Comparison of ENCODE assay signal across 19 cellular contexts in genomic region chr15:81268881-81269601, GRCh38. TPM values are rescaled to one million over a fixed set of nuclear protein-coding genes. Genes with fewer than 3 reads are reported as not detected.
DNase-seq lines count a peak whose midpoint lies in the region; ATAC-seq and TF ChIP-seq lines count a peak whose summit lies in the region.
"Had no signal": no experiment of that assay in that cellular context is flagged by ENCODE, and none has a peak within 500 bp of the region (broad histone marks: within the 10 kb centered on the region; RNA-seq: fewer than 3 reads in every experiment).

No MANE protein-coding gene starts in this region.

- ATAC-seq in GM23338 (no peak), GM19397 (IDR thresholded peaks at IDR 0.05; ENCODE audit: unreplicated experiment) (no peak)
- ATAC-seq in effector memory CD8-positive, alpha-beta T cell (replicated peaks): no peak
- ATAC-seq: heart left ventricle, right lobe of liver, WTC11 had no signal

- peak overlapping the region in 6 of 11 experiments; percentile 12 to 34 (median 33); a peak in 10 of 22 replicates for H3K27ac ChIP-seq in BLaER1 treated with 17β-estradiol and CSF1 and Interleukin-3, amounts not matched to agents 10 nM and 100 nM
- H3K27ac ChIP-seq in GM23338 (ENCODE audit: low read depth): no peak overlapping the region
- H3K27ac ChIP-seq: heart left ventricle, ovary, right lobe of liver, stomach, upper lobe of left lung had no signal

- H3K4me3 ChIP-seq in BLaER1 treated with 17β-estradiol and CSF1 and Interleukin-3, amounts not matched to agents 10 nM and 100 nM: no peak overlapping the region
- no peak overlapping the region for H3K4me3 ChIP-seq in GM23338
- H3K4me3 ChIP-seq: heart left ventricle, lung, ovary, right lobe of liver, stomach, upper lobe of left lung had no signal

- H3K79me2 ChIP-seq in GM23338 (replicated peaks; ENCODE audit: insufficient read depth): no peaks in the 10 kb centered on the region

- no peaks in the 10 kb centered on the region for H3F3A ChIP-seq in GM23338 (replicated peaks; ENCODE audit: low read depth)

- H3K27me3 ChIP-seq in BLaER1 treated with 17β-estradiol and CSF1 and Interleukin-3, amounts not matched to agents 10 nM and 100 nM: no peaks in the 10 kb centered on the region
- no peaks in the 10 kb centered on the region for H3K27me3 ChIP-seq in GM23338 (ENCODE audit: insufficient read depth)
- H3K27me3 ChIP-seq: heart left ventricle, ovary, right lobe of liver, stomach, upper lobe of left lung had no signal

- H3K27me3 Mint-ChIP-seq in GM23338 (ENCODE audit: insufficient read depth, low read depth, poor library complexity): peaks cover 8% of the 10 kb centered on the region
- peaks cover 16 to 19% of the 10 kb centered on the region in 2 donors for H3K27me3 Mint-ChIP-seq in effector memory CD8-positive, alpha-beta T cell

- no peak for DNase-seq in GM23338 (ENCODE audit: low spot score)
- peak; percentile 55 for DNase-seq in SKM-1 treated with dmso at 0.1 percent for 144 hours (lab: John Stamatoyannopoulos, UW; ENCODE audit: unreplicated experiment)
- peak; percentile 38 for DNase-seq in islet precursor cell
- no peak for DNase-seq in effector memory CD8-positive, alpha-beta T cell
- DNase-seq in NCI-H2196 treated with DMSO at 0.1 percent for 48 hours (lab: John Stamatoyannopoulos, UW; ENCODE audit: unreplicated experiment): no peak
- DNase-seq: aorta, GF-D8, heart left ventricle, NCI-H187 treated with DMSO at 0.1 percent for 48 hours, ovary, right lobe of liver, stomach had no signal

- no peaks in the 10 kb centered on the region for H3K9me2 ChIP-seq in GM23338 (ENCODE audit: insufficient read depth)

- no peaks in the 10 kb centered on the region for H3K36me3 ChIP-seq in BLaER1 treated with 17β-estradiol and CSF1 and Interleukin-3, amounts not matched to agents 10 nM and 100 nM
- H3K36me3 ChIP-seq in GM23338 (ENCODE audit: insufficient read depth): no peaks in the 10 kb centered on the region
- H3K36me3 ChIP-seq: ovary, right lobe of liver had no signal

- no peak overlapping the region for H3K27ac Mint-ChIP-seq in GM23338
- H3K27ac Mint-ChIP-seq in effector memory CD8-positive, alpha-beta T cell: peak overlapping the region in 1 of 2 donors; percentile 5
- H3K27ac Mint-ChIP-seq: T-helper 1 cell treated with Interleukin-12 subunit alpha and Interleukin-12 subunit beta and Interleukin-4 antibody, amounts not matched to agents 30 μg/mL and 1 μg/mL, for 36 hours; WTC11 had no signal

- no peaks in the 10 kb centered on the region; the same call in 2 of the 3 replicates for H3K9me3 Mint-ChIP-seq in GM23338
- H3K9me3 Mint-ChIP-seq in effector memory CD8-positive, alpha-beta T cell: no peaks in the 10 kb centered on the region
- H3K9me3 Mint-ChIP-seq: central memory CD8-positive, alpha-beta T cell; T-helper 1 cell treated with Interleukin-12 subunit alpha and Interleukin-12 subunit beta and Interleukin-4 antibody, amounts not matched to agents 30 μg/mL and 1 μg/mL, for 36 hours; WTC11 had no signal

- H4K20me1 ChIP-seq in BLaER1 treated with 17β-estradiol and CSF1 and Interleukin-3, amounts not matched to agents 10 nM and 100 nM: no peaks in the 10 kb centered on the region
- no peaks in the 10 kb centered on the region for H4K20me1 ChIP-seq in GM23338 (replicated peaks; ENCODE audit: insufficient read depth)

- no peaks in the 10 kb centered on the region for H3K9me3 ChIP-seq in BLaER1 treated with 17β-estradiol and CSF1 and Interleukin-3, amounts not matched to agents 10 nM and 100 nM (replicated peaks in 1 of 11)
- H3K9me3 ChIP-seq: heart left ventricle, ovary, right lobe of liver, stomach, upper lobe of left lung had no signal

- peaks cover 35 to 50% (median 40%) of the 10 kb centered on the region in 10 experiments for H3K4me1 ChIP-seq in BLaER1 treated with 17β-estradiol and CSF1 and Interleukin-3, amounts not matched to agents 10 nM and 100 nM
- no peaks in the 10 kb centered on the region; the same call in 1 of the 2 replicates for H3K4me1 ChIP-seq in GM23338 (ENCODE audit: insufficient read depth)

- no peak overlapping the region for H3K4me3 Mint-ChIP-seq in GM23338
- H3K4me3 Mint-ChIP-seq in effector memory CD8-positive, alpha-beta T cell: no peak overlapping the region
- H3K4me3 Mint-ChIP-seq: central memory CD8-positive, alpha-beta T cell; T-helper 1 cell treated with Interleukin-12 subunit alpha and Interleukin-12 subunit beta and Interleukin-4 antibody, amounts not matched to agents 30 μg/mL and 1 μg/mL, for 36 hours; WTC11 had no signal

- H3K9ac ChIP-seq in BLaER1 treated with 17β-estradiol and CSF1 and Interleukin-3, amounts not matched to agents 10 nM and 100 nM: no peak overlapping the region; a peak in 1 of 22 replicates

- peak overlapping the region; percentile 72; the same call in 1 of the 2 replicates for H2AFZ ChIP-seq in GM23338

- no peaks in the 10 kb centered on the region for H3K36me3 Mint-ChIP-seq in GM23338 (ENCODE audit: low read depth)
- H3K36me3 Mint-ChIP-seq in effector memory CD8-positive, alpha-beta T cell (ENCODE audit: insufficient read depth): peaks cover 3% of the 10 kb centered on the region
- H3K36me3 Mint-ChIP-seq: WTC11 had no signal

- peaks cover 12% of the 10 kb centered on the region for H3K4me1 Mint-ChIP-seq in GM23338
- peaks cover 17% of the 10 kb centered on the region in 2 donors for H3K4me1 Mint-ChIP-seq in effector memory CD8-positive, alpha-beta T cell (ENCODE audit: low read depth in 2 of 2)

- TF ChIP-seq CTCF in GM23338 (conservative IDR thresholded peaks at IDR 0.05; ENCODE audit: low read depth in 2 of 2): no peak

- H3K4me2 ChIP-seq in BLaER1 treated with 17β-estradiol and CSF1 and Interleukin-3, amounts not matched to agents 10 nM and 100 nM: peak overlapping the region; percentile 27 to 80 (median 62); a peak in 21 of 22 replicates
- no peak overlapping the region for H3K4me2 ChIP-seq in GM23338

TF ChIP-seq in GM23338, 12 proteins besides CTCF, POLR2A, EP300 and RAD21:
- TF ChIP-seq EZH2phosphoT487 (IDR thresholded peaks at IDR 0.05; ENCODE audit: unreplicated experiment) (no peak), POLR2AphosphoS5 (IDR thresholded peaks at IDR 0.05; ENCODE audit: low read depth) (no peak), REST (IDR thresholded peaks at IDR 0.05; ENCODE audit: unreplicated experiment) (no peak), ZNF331 (CRISPR knock-in tag; IDR thresholded peaks at IDR 0.05; ENCODE audit: low read depth) (no peak)

RNA-seq across cellular contexts. Expression of gene STARD5, which starts 54.9 kb away (rescaled TPM):
- total RNA-seq in GM23338 (2014; rRNA removed; shearing (Covaris generic)): 7.7 and 10.1 TPM in 2 replicates
- polyA plus RNA-seq in GM23338 (2016; fragmentation: Nextera tagmentation; extraction: Ambion mirVana): 3.8 and 4.5 TPM in 2 replicates

Comparison
In these comparisons a context has a peak if more than half of its experiments do, and no peak if none do; other contexts are left out.
1. DNase-seq: peak in SKM-1 treated with dmso at 0.1 percent for 144 hours (single experiment) and islet precursor cell (single experiment); none in GM23338 (single experiment), effector memory CD8-positive, alpha-beta T cell (0 of 3) and NCI-H2196 treated with DMSO at 0.1 percent for 48 hours (single experiment).